10 cellular contexts compared by ENCODE assay signal in the genomic region with DNA sequence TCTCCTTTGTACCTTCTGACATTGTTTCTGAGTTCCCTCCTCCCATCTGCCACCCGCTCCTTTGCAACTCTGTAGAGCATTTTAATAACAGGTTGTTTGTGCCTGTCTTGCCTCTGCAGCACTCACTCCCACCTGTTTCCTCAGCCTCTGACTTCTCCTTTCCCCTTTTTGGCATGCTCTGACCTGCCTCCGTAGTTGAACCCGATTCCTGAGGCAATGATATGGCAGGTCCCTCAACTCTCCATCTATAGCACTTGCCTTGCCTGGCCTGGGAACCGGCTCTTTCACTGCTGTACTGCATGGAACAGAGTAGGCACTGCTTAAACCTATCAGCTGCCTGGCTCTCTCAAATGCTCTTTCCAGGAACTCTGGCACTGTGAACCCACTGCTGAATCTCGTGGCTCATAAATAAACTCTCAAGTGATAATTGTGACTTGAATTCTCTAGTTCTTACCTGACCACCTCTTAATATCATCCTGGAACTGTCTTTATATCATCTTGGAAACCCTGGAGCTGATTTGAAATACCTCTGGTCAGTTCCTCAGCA. TPM values are rescaled to one million over a fixed set of nuclear protein-coding genes. Genes with fewer than 3 reads are reported as not detected.
DNase-seq lines count a peak whose midpoint lies in the region; ATAC-seq and TF ChIP-seq lines count a peak whose summit lies in the region.
"Had no signal": no experiment of that assay in that cellular context is flagged by ENCODE, and none has a peak within 500 bp of the region (broad histone marks: within the 10 kb centered on the region; RNA-seq: fewer than 3 reads in every experiment).

No MANE protein-coding gene starts in this region.

- no peak for TF ChIP-seq CTCF in osteoblast (IDR thresholded peaks at IDR 0.05; ENCODE audit: extremely low read depth, low read depth, low read length)
- TF ChIP-seq CTCF in uterus (IDR thresholded peaks at IDR 0.05), result no peak

- H4K20me1 ChIP-seq in osteoblast (ENCODE audit: insufficient read depth, low read length), result peaks cover 26% of the 10 kb centered on the region

- peaks cover 93% of the 10 kb centered on the region for H3K79me2 ChIP-seq in osteoblast (ENCODE audit: insufficient read depth, low read length)

- H3K27me3 ChIP-seq in skeletal muscle tissue (ENCODE audit: control insufficient read depth in 3 of 3, insufficient read depth in 3 of 3, low read length in 3 of 3) (no peaks in the 10 kb centered on the region), osteoblast (ENCODE audit: insufficient read depth, low read length) (no peaks in the 10 kb centered on the region), uterus (no peaks in the 10 kb centered on the region)

- H2AFZ ChIP-seq in osteoblast (ENCODE audit: low read length), result no peak overlapping the region
- H2AFZ ChIP-seq: parathyroid adenoma had no signal

- peak overlapping the region; percentile 67 for H3K4me3 Mint-ChIP-seq in activated CD8-positive, alpha-beta memory T cell treated with anti-CD3 and anti-CD28 coated beads, Interleukin-2, amount 10 ng/mL, durations not matched to agents 7 days and 5 days
- peak overlapping the region; percentile 73 for H3K4me3 Mint-ChIP-seq in activated T-helper 2 cell treated with anti-CD3 and anti-CD28 coated beads, Interferon-gamma antibody, Interleukin-2, Interleukin-4, amounts not matched to agents 10 μg/mL and 5 μg/mL and 100 μg/mL, durations not matched to agents 14 hours and 24 hours and 36 hours (ENCODE audit: low read depth)

- ATAC-seq in activated CD8-positive, alpha-beta memory T cell treated with anti-CD3 and anti-CD28 coated beads, Interleukin-2, amount 10 ng/mL, durations not matched to agents 7 days and 5 days, result no peak

- no peaks in the 10 kb centered on the region for H3K27me3 Mint-ChIP-seq in activated CD8-positive, alpha-beta memory T cell treated with anti-CD3 and anti-CD28 coated beads, Interleukin-2, amount 10 ng/mL, durations not matched to agents 7 days and 5 days
- H3K27me3 Mint-ChIP-seq in activated T-helper 2 cell treated with anti-CD3 and anti-CD28 coated beads, Interferon-gamma antibody, Interleukin-2, Interleukin-4, amounts not matched to agents 10 μg/mL and 5 μg/mL and 100 μg/mL, durations not matched to agents 14 hours and 24 hours and 36 hours (ENCODE audit: low read depth), result no peaks in the 10 kb centered on the region

- no peaks in the 10 kb centered on the region for H3K36me3 ChIP-seq in skeletal muscle tissue (ENCODE audit: control insufficient read depth in 3 of 3, insufficient read depth in 3 of 3, low read length in 3 of 3)
- H3K36me3 ChIP-seq in osteoblast (ENCODE audit: insufficient read depth, low read length), result no peaks in the 10 kb centered on the region
- H3K36me3 ChIP-seq in uterus, result no peaks in the 10 kb centered on the region

- TF ChIP-seq POLR2A in uterus (IDR thresholded peaks at IDR 0.05), result no peak

- H3K4me1 Mint-ChIP-seq in activated CD8-positive, alpha-beta memory T cell treated with anti-CD3 and anti-CD28 coated beads, Interleukin-2, amount 10 ng/mL, durations not matched to agents 7 days and 5 days, result peaks cover 45% of the 10 kb centered on the region
- H3K4me1 Mint-ChIP-seq in activated T-helper 2 cell treated with anti-CD3 and anti-CD28 coated beads, Interferon-gamma antibody, Interleukin-2, Interleukin-4, amounts not matched to agents 10 μg/mL and 5 μg/mL and 100 μg/mL, durations not matched to agents 14 hours and 24 hours and 36 hours (ENCODE audit: low read depth), result peaks cover 48% of the 10 kb centered on the region

- CTCF ChIA-PET in activated CD8-positive, alpha-beta memory T cell treated with anti-CD3 and anti-CD28 coated beads, Interleukin-2, amount 10 ng/mL, durations not matched to agents 7 days and 5 days (lab: Charles Lee), result interaction anchor here (1.0 to 2.2 kb wide), 2 partner anchors 14 to 24 kb away, joined by 3 to 7 read pairs; no protein-coding TSS in a partner anchor

- no peaks in the 10 kb centered on the region for H3K9me3 Mint-ChIP-seq in activated CD8-positive, alpha-beta memory T cell treated with anti-CD3 and anti-CD28 coated beads, Interleukin-2, amount 10 ng/mL, durations not matched to agents 7 days and 5 days (ENCODE audit: low read depth)
- H3K9me3 Mint-ChIP-seq in activated T-helper 2 cell treated with anti-CD3 and anti-CD28 coated beads, Interferon-gamma antibody, Interleukin-2, Interleukin-4, amounts not matched to agents 10 μg/mL and 5 μg/mL and 100 μg/mL, durations not matched to agents 14 hours and 24 hours and 36 hours, result no peaks in the 10 kb centered on the region

- H3K4me3 ChIP-seq in skeletal muscle tissue (ENCODE audit: low read length in 3 of 3), result peak overlapping the region in 2 of 3 donors; percentile 55 to 67
- no peak overlapping the region for H3K4me3 ChIP-seq in osteoblast (ENCODE audit: insufficient read depth, low read length)
- H3K4me3 ChIP-seq in uterus, result no peak overlapping the region

- intact Hi-C loops in activated T-helper 2 cell treated with anti-CD3 and anti-CD28 coated beads, Interferon-gamma antibody, Interleukin-2, Interleukin-4, amounts not matched to agents 10 μg/mL and 5 μg/mL and 100 μg/mL, durations not matched to agents 14 hours and 24 hours and 36 hours (cut with micrococcal nuclease), result loop anchor here (2.0 kb wide), 1 partner anchor 25 kb away; no protein-coding TSS in a partner anchor
- intact Hi-C loops in uterus (cut with DNase I; ENCODE audit: low total_unique reads), result no loop called here

- peak overlapping the region in 1 of 3 donors; percentile 8 for H3K9ac ChIP-seq in skeletal muscle tissue (ENCODE audit: low read depth in 1 of 3, low read length in 3 of 3)
- H3K9ac ChIP-seq: parathyroid adenoma had no signal

- DNase-seq in activated CD8-positive, alpha-beta memory T cell treated with anti-CD3 and anti-CD28 coated beads, Interleukin-2, amount 10 ng/mL, durations not matched to agents 7 days and 5 days, result no peak
- DNase-seq in activated CD8-positive, alpha-beta memory T cell treated with anti-CD3 and anti-CD28 coated beads, Interleukin-2, amount 50 U/mL, for 4 hours, result no peak
- DNase-seq in Kasumi-1 (lab: John Stamatoyannopoulos, UW) (peak; percentile 24 to 29), osteoblast (ENCODE audit: insufficient read length, low spot score, missing footprints) (no peak), uterus (no peak), NCI-H82 (lab: John Stamatoyannopoulos, UW) (no peak)
- no peak for DNase-seq in activated T-helper 2 cell treated with anti-CD3 and anti-CD28 coated beads, Interferon-gamma antibody, Interleukin-2, Interleukin-4, amounts not matched to agents 10 μg/mL and 5 μg/mL and 100 μg/mL, durations not matched to agents 14 hours and 24 hours and 36 hours (ENCODE audit: low spot score)
- DNase-seq: kidney glomerular epithelial cell had no signal

- peak overlapping the region; percentile 85 for H3K27ac Mint-ChIP-seq in activated CD8-positive, alpha-beta memory T cell treated with anti-CD3 and anti-CD28 coated beads, Interleukin-2, amount 10 ng/mL, durations not matched to agents 7 days and 5 days
- H3K27ac Mint-ChIP-seq in activated T-helper 2 cell treated with anti-CD3 and anti-CD28 coated beads, Interferon-gamma antibody, Interleukin-2, Interleukin-4, amounts not matched to agents 10 μg/mL and 5 μg/mL and 100 μg/mL, durations not matched to agents 14 hours and 24 hours and 36 hours, result peak overlapping the region; percentile 65

- H3K27ac ChIP-seq in skeletal muscle tissue (ENCODE audit: low read depth, low read length) (no peak overlapping the region), osteoblast (ENCODE audit: low read depth, low read length) (no peak overlapping the region), uterus (no peak overlapping the region)
- H3K27ac ChIP-seq: parathyroid adenoma had no signal

- peaks cover 1% of the 10 kb centered on the region for H3K36me3 Mint-ChIP-seq in activated CD8-positive, alpha-beta memory T cell treated with anti-CD3 and anti-CD28 coated beads, Interleukin-2, amount 10 ng/mL, durations not matched to agents 7 days and 5 days
- H3K36me3 Mint-ChIP-seq in activated T-helper 2 cell treated with anti-CD3 and anti-CD28 coated beads, Interferon-gamma antibody, Interleukin-2, Interleukin-4, amounts not matched to agents 10 μg/mL and 5 μg/mL and 100 μg/mL, durations not matched to agents 14 hours and 24 hours and 36 hours (ENCODE audit: low read depth), result no peaks in the 10 kb centered on the region

- H3K9me3 ChIP-seq in skeletal muscle tissue (ENCODE audit: control insufficient read depth in 3 of 3, low read length in 3 of 3) (no peaks in the 10 kb centered on the region), osteoblast (ENCODE audit: low read depth, low read length) (no peaks in the 10 kb centered on the region), uterus (no peaks in the 10 kb centered on the region)

- peaks cover 33 to 47% (median 39%) of the 10 kb centered on the region in 3 donors for H3K4me1 ChIP-seq in skeletal muscle tissue (ENCODE audit: control insufficient read depth in 3 of 3, insufficient read depth in 3 of 3, low read length in 3 of 3)
- H3K4me1 ChIP-seq in osteoblast (ENCODE audit: insufficient read depth, low read length), result peaks cover 13% of the 10 kb centered on the region
- H3K4me1 ChIP-seq in uterus, result peaks cover 6 to 8% of the 10 kb centered on the region in 2 donors

- H3K4me2 ChIP-seq in osteoblast (ENCODE audit: insufficient read depth, low read length), result no peak overlapping the region

RNA-seq across cellular contexts. Expression of gene UTRN, which starts 50.3 kb away (rescaled TPM):
- total RNA-seq in activated CD8-positive, alpha-beta memory T cell treated with anti-CD3 and anti-CD28 coated beads, Interleukin-2, amount 10 ng/mL, durations not matched to agents 7 days and 5 days, result 100 to 1,000 TPM; 102 to 195 TPM
- 48.6 and 54.6 TPM in 2 replicates for total RNA-seq in activated T-helper 2 cell treated with anti-CD3 and anti-CD28 coated beads, Interferon-gamma antibody, Interleukin-2, Interleukin-4, amounts not matched to agents 10 μg/mL and 5 μg/mL and 100 μg/mL, durations not matched to agents 14 hours and 24 hours and 36 hours
- total RNA-seq in skeletal muscle tissue, result 149 TPM
- total RNA-seq in osteoblast, result 235 and 242 TPM in 2 replicates
- 100 to 1,000 TPM in 3 of 4 donors, 10 to 100 TPM in 1; 86.8 to 336 (median 231) TPM for total RNA-seq in uterus

Comparison
In these comparisons a context has a peak if more than half of its experiments do, and no peak if none do; other contexts are left out.
1. DNase-seq: peak in Kasumi-1 (2 of 2); none in activated CD8-positive, alpha-beta memory T cell treated with anti-CD3 and anti-CD28 coated beads, Interleukin-2, amount 10 ng/mL, durations not matched to agents 7 days and 5 days (single experiment), activated CD8-positive, alpha-beta memory T cell treated with anti-CD3 and anti-CD28 coated beads, Interleukin-2, amount 50 U/mL, for 4 hours (single experiment), activated T-helper 2 cell treated with anti-CD3 and anti-CD28 coated beads, Interferon-gamma antibody, Interleukin-2, Interleukin-4, amounts not matched to agents 10 μg/mL and 5 μg/mL and 100 μg/mL, durations not matched to agents 14 hours and 24 hours and 36 hours (single experiment), osteoblast (single experiment), uterus (0 of 2) and NCI-H82 (single experiment).
2. H3K4me3 ChIP-seq: peak in skeletal muscle tissue (2 of 3); none in osteoblast (single experiment) and uterus (0 of 2).